Comparison of ENCODE assay signal across 2 cellular contexts in genomic region chr1:24275104-24275410, GRCh38.
TF ChIP-seq lines count a peak whose summit lies in the region.

No MANE protein-coding gene starts in this region.

TF ChIP-seq in K562, 482 proteins besides CTCF, POLR2A, EP300 and RAD21:
- TF ChIP-seq, protein P1, sequence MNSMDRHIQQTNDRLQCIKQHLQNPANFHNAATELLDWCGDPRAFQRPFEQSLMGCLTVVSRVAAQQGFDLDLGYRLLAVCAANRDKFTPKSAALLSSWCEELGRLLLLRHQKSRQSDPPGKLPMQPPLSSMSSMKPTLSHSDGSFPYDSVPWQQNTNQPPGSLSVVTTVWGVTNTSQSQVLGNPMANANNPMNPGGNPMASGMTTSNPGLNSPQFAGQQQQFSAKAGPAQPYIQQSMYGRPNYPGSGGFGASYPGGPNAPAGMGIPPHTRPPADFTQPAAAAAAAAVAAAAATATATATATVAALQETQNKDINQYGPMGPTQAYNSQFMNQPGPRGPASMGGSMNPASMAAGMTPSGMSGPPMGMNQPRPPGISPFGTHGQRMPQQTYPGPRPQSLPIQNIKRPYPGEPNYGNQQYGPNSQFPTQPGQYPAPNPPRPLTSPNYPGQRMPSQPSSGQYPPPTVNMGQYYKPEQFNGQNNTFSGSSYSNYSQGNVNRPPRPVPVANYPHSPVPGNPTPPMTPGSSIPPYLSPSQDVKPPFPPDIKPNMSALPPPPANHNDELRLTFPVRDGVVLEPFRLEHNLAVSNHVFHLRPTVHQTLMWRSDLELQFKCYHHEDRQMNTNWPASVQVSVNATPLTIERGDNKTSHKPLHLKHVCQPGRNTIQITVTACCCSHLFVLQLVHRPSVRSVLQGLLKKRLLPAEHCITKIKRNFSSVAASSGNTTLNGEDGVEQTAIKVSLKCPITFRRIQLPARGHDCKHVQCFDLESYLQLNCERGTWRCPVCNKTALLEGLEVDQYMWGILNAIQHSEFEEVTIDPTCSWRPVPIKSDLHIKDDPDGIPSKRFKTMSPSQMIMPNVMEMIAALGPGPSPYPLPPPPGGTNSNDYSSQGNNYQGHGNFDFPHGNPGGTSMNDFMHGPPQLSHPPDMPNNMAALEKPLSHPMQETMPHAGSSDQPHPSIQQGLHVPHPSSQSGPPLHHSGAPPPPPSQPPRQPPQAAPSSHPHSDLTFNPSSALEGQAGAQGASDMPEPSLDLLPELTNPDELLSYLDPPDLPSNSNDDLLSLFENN (IDR thresholded peaks at IDR 0.05; ENCODE audit: low read depth in 2 of 2, low read length in 2 of 2) = no peak
- TF ChIP-seq NR2C2 (CRISPR knock-in tag; IDR thresholded peaks at IDR 0.05) = no peak
- TF ChIP-seq NR2C2 (tag; IDR thresholded peaks at IDR 0.05) = peak; percentile 16; the same call in 1 of the 2 replicates

TF ChIP-seq in H1, 55 proteins besides CTCF, POLR2A, EP300 and RAD21:
- TF ChIP-seq CTBP2 (IDR thresholded peaks at IDR 0.05; ENCODE audit: borderline replicate concordance, insufficient read depth, insufficient read length, low read length) (no peak), JUN (IDR thresholded peaks at IDR 0.05; ENCODE audit: low read depth, low read length) (no peak), ZNF274 (IDR thresholded peaks at IDR 0.05; ENCODE audit: borderline replicate concordance, extremely low read depth, low read length) (no peak), EGR1 (IDR thresholded peaks at IDR 0.05; ENCODE audit: borderline replicate concordance, low read depth, low read length) (no peak), TCF12 (IDR thresholded peaks at IDR 0.05; ENCODE audit: low read depth, low read length) (no peak), POLR2AphosphoS5 (IDR thresholded peaks at IDR 0.05; ENCODE audit: low read depth, low read length) (no peak), SAP30 (IDR thresholded peaks at IDR 0.05; ENCODE audit: insufficient read depth, insufficient replicate concordance, low read length) (no peak), HDAC2 (IDR thresholded peaks at IDR 0.05; ENCODE audit: borderline replicate concordance in 1 of 2, low read depth in 2 of 2, low read length in 2 of 2) (no peak), MAFK (IDR thresholded peaks at IDR 0.05; ENCODE audit: low read depth, low read length) (no peak), EZH2 (IDR thresholded peaks at IDR 0.05; ENCODE audit: low read depth, low read length, severe bottlenecking) (no peak), SIRT6 (IDR thresholded peaks at IDR 0.05; ENCODE audit: low read length) (no peak), SP2 (IDR thresholded peaks at IDR 0.05; ENCODE audit: low read length) (no peak), TAF1 (IDR thresholded peaks at IDR 0.05; ENCODE audit: low read depth, low read length) (no peak), USF2 (IDR thresholded peaks at IDR 0.05; ENCODE audit: low read length) (no peak), RBBP5 (IDR thresholded peaks at IDR 0.05; ENCODE audit: borderline replicate concordance, low read depth, low read length) (no peak), TBP (IDR thresholded peaks at IDR 0.05; ENCODE audit: low read depth, low read length) (no peak), HDAC6 (IDR thresholded peaks at IDR 0.05; ENCODE audit: low read depth, low read length) (no peak)
